ENCODE assay signal across 8 cellular contexts in the genomic region with DNA sequence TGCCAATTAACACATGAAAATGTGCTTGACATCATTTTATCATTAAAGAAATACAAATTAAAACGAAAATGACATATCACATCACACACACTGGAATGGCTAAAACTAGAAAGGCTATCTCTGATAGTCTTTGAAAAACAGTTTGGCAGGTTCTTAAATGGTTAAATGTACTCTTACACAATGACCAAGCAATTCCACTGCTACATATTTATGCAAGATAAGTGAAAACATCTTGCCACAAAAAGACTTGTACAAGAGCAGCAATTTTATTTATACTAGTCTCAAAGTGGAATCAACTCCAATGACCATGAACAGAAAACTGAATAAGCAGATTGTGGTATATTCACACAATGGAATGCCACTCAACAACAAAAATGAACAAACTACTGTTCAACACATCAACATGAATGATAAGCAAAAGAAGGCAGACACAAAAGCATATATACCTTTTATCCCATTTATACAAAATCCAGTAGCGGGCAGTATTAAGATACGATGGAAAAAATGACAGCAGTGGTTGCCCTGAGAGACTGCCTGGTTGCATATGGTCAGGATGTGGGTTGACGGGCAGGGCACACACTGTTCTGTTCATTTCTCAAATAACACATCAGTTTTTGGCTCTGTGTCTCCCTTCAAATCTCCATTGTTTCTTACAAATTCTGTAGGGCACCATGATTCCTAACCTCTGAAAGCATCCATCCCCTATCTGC. TPM values are rescaled to one million over a fixed set of nuclear protein-coding genes. Genes with fewer than 3 reads are reported as not detected.
DNase-seq lines count a peak whose midpoint lies in the region; ATAC-seq, FAIRE-seq and TF ChIP-seq lines count a peak whose summit lies in the region.

No MANE protein-coding gene starts in this region.

- H3K27me3 ChIP-seq in GM06990 (replicated peaks; ENCODE audit: control insufficient read depth, insufficient read depth, low read length), result no peaks in the 10 kb centered on the region
- H3K27me3 ChIP-seq in transverse colon, result no peaks in the 10 kb centered on the region

- TF ChIP-seq CTCF in GM06990 (IDR thresholded peaks at IDR 0.05; ENCODE audit: insufficient read depth, low read length, poor library complexity, severe bottlenecking), result no peak
- no peak for TF ChIP-seq CTCF in foreskin fibroblast (IDR thresholded peaks at IDR 0.05; ENCODE audit: low read depth, low read length)
- no peak for TF ChIP-seq CTCF in transverse colon (IDR thresholded peaks at IDR 0.05)

- H3K4me1 ChIP-seq in transverse colon, result peaks cover 0 to 16% (median 0%) of the 10 kb centered on the region in 4 donors

- peak overlapping the region; percentile 1; the same call in 1 of the 2 replicates for H3K4me3 ChIP-seq in GM06990 (replicated peaks; ENCODE audit: low read depth, low read length)
- H3K4me3 ChIP-seq in foreskin fibroblast (ENCODE audit: low read depth in 1 of 2, low read length in 2 of 2), result no peak overlapping the region
- no peak overlapping the region for H3K4me3 ChIP-seq in transverse colon

- peak; percentile 8 for TF ChIP-seq POLR2A in transverse colon (IDR thresholded peaks at IDR 0.05)

- ATAC-seq in HG02678 (IDR thresholded peaks at IDR 0.05; ENCODE audit: unreplicated experiment), result peak; percentile 75

- peak; percentile 16 for TF ChIP-seq EP300 in transverse colon (IDR thresholded peaks at IDR 0.05; ENCODE audit: low read depth)

- peak overlapping the region; percentile 19 to 34 (median 24) for H3K27ac ChIP-seq in transverse colon

- no peak for FAIRE-seq in urothelium cell line (lab: Jason Lieb, UNC)

- DNase-seq in GM06990 (ENCODE audit: extremely low read depth, insufficient read length) (no peak), foreskin fibroblast (peak; percentile 28 to 56), transverse colon (peak; percentile 55), NCI-H1436 (lab: John Stamatoyannopoulos, UW) (no peak), kidney glomerular epithelial cell (lab: John Stamatoyannopoulos, UW) (no peak), urothelium cell line (ENCODE audit: low spot score) (no peak)
- peak; percentile 24 to 53 for DNase-seq in activated CD4-positive, alpha-beta T cell treated with anti-CD3 and anti-CD28 coated beads, Interleukin-2, amount 50 U/mL, for 48 hours

- in situ Hi-C loops in transverse colon (cut with MboI; ENCODE audit: low pct_ligation_motif_present in 1 of 4, low pct_unique_long_range_greater_than_20kb in 1 of 4, low sequenced_read_pairs in 3 of 4), result no loop called here

- intact Hi-C loops in transverse colon (cut with DNase I; ENCODE audit: low total_unique reads), result no loop called here

- WGBS in transverse colon (ENCODE audit: low coverage in 1 of 2), 2 donors, result 63 to 65% methylated on average over 1 to 4 of the region's 4 CpGs

- peaks cover 0 to 2% of the 10 kb centered on the region in 2 donors for H3K9me3 ChIP-seq in transverse colon

- H3K36me3 ChIP-seq in GM06990 (ENCODE audit: control insufficient read depth, insufficient read depth, low read length), result peaks cover 9% of the 10 kb centered on the region
- H3K36me3 ChIP-seq in transverse colon, result peaks cover 0 to 32% (median 7%) of the 10 kb centered on the region in 4 donors

RNA-seq across cellular contexts. Expression of a gene that starts 25.3 kb away (rescaled TPM):
- 100 to 1,000 TPM in 2 of 4 donors, 10 to 100 TPM in 2; 44.6 to 252 (median 99.7) TPM for total RNA-seq in transverse colon

Comparison
In these comparisons a context has a peak if more than half of its experiments do, and no peak if none do; other contexts are left out.
1. DNase-seq: peak in activated CD4-positive, alpha-beta T cell treated with anti-CD3 and anti-CD28 coated beads, Interleukin-2, amount 50 U/mL, for 48 hours (2 of 2), foreskin fibroblast (2 of 2) and transverse colon (single experiment); none in GM06990 (single experiment), NCI-H1436 (single experiment), kidney glomerular epithelial cell (single experiment) and urothelium cell line (single experiment).